10 cellular contexts compared by ENCODE assay signal in the genomic region with DNA sequence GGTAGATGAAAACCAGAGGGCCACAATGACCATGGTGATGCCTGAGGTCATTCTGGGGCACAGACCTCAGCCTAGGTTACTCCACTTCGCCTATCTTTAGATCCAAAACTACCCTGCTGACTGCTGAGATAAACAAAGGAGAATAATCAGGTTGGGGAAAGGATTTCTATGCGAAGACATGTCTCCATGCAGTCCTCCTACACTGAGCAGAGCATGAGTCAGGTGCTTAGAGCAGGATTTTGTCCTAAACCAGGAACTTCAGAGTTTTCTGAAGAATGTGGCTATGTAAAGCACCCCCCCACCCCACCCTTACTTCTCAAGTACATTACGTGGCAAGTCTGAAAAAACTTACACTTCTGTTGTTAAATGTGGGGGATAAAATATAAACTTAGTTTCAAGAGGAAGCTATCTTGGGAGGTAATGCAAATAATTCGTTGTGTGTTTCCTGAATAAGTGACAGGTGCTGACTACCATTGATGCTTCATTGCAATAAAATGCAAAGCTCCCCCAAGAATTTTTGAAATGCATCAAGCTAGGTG. TPM values are rescaled to one million over a fixed set of nuclear protein-coding genes. Genes with fewer than 3 reads are reported as not detected.
A peak's percentile ranks its signal among the peaks of the same experiment; 100 is the strongest.
DNase-seq lines count a peak whose midpoint lies in the region; ATAC-seq and TF ChIP-seq lines count a peak whose summit lies in the region.
"Had no signal": no experiment of that assay in that cellular context is flagged by ENCODE, and none has a peak within 500 bp of the region (broad histone marks: within the 10 kb centered on the region; RNA-seq: fewer than 3 reads in every experiment).

No MANE protein-coding gene starts in this region.

- H3K27me3 Mint-ChIP-seq in activated CD8-positive, alpha-beta T cell treated with anti-CD3 and anti-CD28 coated beads, Interleukin-2, amount 10 ng/mL, durations not matched to agents 7 days and 5 days (ENCODE audit: low read depth) = no peaks in the 10 kb centered on the region
- H3K27me3 Mint-ChIP-seq: activated naive CD8-positive, alpha-beta T cell treated with anti-CD3 and anti-CD28 coated beads, Interleukin-2, amount 10 ng/mL, durations not matched to agents 7 days and 5 days had no signal

- no peak overlapping the region for H3K27ac ChIP-seq in left lung

- peaks cover 0 to 27% of the 10 kb centered on the region in 2 donors for H3K4me1 ChIP-seq in left lung

- peak; percentile 82 for DNase-seq in HT1080 (ENCODE audit: low read depth)
- DNase-seq in left lung = no peak
- no peak for DNase-seq in activated CD8-positive, alpha-beta T cell treated with anti-CD3 and anti-CD28 coated beads, Interleukin-2, amount 10 ng/mL, durations not matched to agents 7 days and 5 days
- DNase-seq in NCI-H2171 treated with DMSO at 0.1 percent for 48 hours (lab: John Stamatoyannopoulos, UW) = no peak
- no peak for DNase-seq in middle frontal gyrus (ENCODE audit: extremely low spot score, low spot score)
- no peak for DNase-seq in NCI-H446 (lab: John Stamatoyannopoulos, UW)
- DNase-seq: activated naive CD8-positive, alpha-beta T cell treated with anti-CD3 and anti-CD28 coated beads, Interleukin-2, amount 10 ng/mL, durations not matched to agents 7 days and 5 days; NCI-H524 treated with DMSO at 0.1 percent for 48 hours had no signal

- no peaks in the 10 kb centered on the region for H3K9me3 ChIP-seq in left lung

- no peak for TF ChIP-seq CTCF in left lung (IDR thresholded peaks at IDR 0.05)

- H3K4me3 Mint-ChIP-seq in activated CD8-positive, alpha-beta T cell treated with anti-CD3 and anti-CD28 coated beads, Interleukin-2, amount 10 ng/mL, durations not matched to agents 7 days and 5 days = no peak overlapping the region
- H3K4me3 Mint-ChIP-seq: activated naive CD8-positive, alpha-beta T cell treated with anti-CD3 and anti-CD28 coated beads, Interleukin-2, amount 10 ng/mL, durations not matched to agents 7 days and 5 days had no signal

- H3K27ac Mint-ChIP-seq in activated CD8-positive, alpha-beta T cell treated with anti-CD3 and anti-CD28 coated beads, Interleukin-2, amount 10 ng/mL, durations not matched to agents 7 days and 5 days = no peak overlapping the region
- H3K27ac Mint-ChIP-seq: activated naive CD8-positive, alpha-beta T cell treated with anti-CD3 and anti-CD28 coated beads, Interleukin-2, amount 10 ng/mL, durations not matched to agents 7 days and 5 days had no signal

- no peaks in the 10 kb centered on the region for H3K36me3 Mint-ChIP-seq in activated CD8-positive, alpha-beta T cell treated with anti-CD3 and anti-CD28 coated beads, Interleukin-2, amount 10 ng/mL, durations not matched to agents 7 days and 5 days (ENCODE audit: low read depth)
- H3K36me3 Mint-ChIP-seq: activated naive CD8-positive, alpha-beta T cell treated with anti-CD3 and anti-CD28 coated beads, Interleukin-2, amount 10 ng/mL, durations not matched to agents 7 days and 5 days had no signal

- POLR2A ChIA-PET in activated CD8-positive, alpha-beta T cell treated with anti-CD3 and anti-CD28 coated beads, Interleukin-2, amount 10 ng/mL, durations not matched to agents 7 days and 5 days (lab: Charles Lee) = no interaction called here

- CTCF ChIA-PET in activated CD8-positive, alpha-beta T cell treated with anti-CD3 and anti-CD28 coated beads, Interleukin-2, amount 10 ng/mL, durations not matched to agents 7 days and 5 days (lab: Charles Lee) = interaction anchor here (1.2 to 1.8 kb wide), 3 partner anchors 28 to 79 kb away, joined by 3 to 4 read pairs (median 3); partner anchors contain the start of gene CD274

- no peak overlapping the region for H3K4me3 ChIP-seq in left lung

- no peak for TF ChIP-seq POLR2A in GM18505 (IDR thresholded peaks at IDR 0.05; ENCODE audit: borderline replicate concordance, extremely low read depth, insufficient read depth, insufficient read length)

- H3K9me3 Mint-ChIP-seq in activated CD8-positive, alpha-beta T cell treated with anti-CD3 and anti-CD28 coated beads, Interleukin-2, amount 10 ng/mL, durations not matched to agents 7 days and 5 days (ENCODE audit: insufficient read depth) = no peaks in the 10 kb centered on the region
- H3K9me3 Mint-ChIP-seq: activated naive CD8-positive, alpha-beta T cell treated with anti-CD3 and anti-CD28 coated beads, Interleukin-2, amount 10 ng/mL, durations not matched to agents 7 days and 5 days had no signal

- H3K36me3 ChIP-seq in left lung = no peaks in the 10 kb centered on the region

- intact Hi-C loops in left lung (cut with DNase I) = no loop called here

- no peaks in the 10 kb centered on the region for H3K27me3 ChIP-seq in left lung

- peaks cover 9% of the 10 kb centered on the region for H3K4me1 Mint-ChIP-seq in activated CD8-positive, alpha-beta T cell treated with anti-CD3 and anti-CD28 coated beads, Interleukin-2, amount 10 ng/mL, durations not matched to agents 7 days and 5 days (ENCODE audit: low read depth)

- ATAC-seq in GM18505 (IDR thresholded peaks at IDR 0.05; ENCODE audit: unreplicated experiment) (peak; percentile 75), GM21825 (IDR thresholded peaks at IDR 0.05; ENCODE audit: unreplicated experiment) (peak; percentile 51), left lung (peak; percentile 71)
- ATAC-seq in activated CD8-positive, alpha-beta T cell treated with anti-CD3 and anti-CD28 coated beads, Interleukin-2, amount 10 ng/mL, durations not matched to agents 7 days and 5 days = no peak

RNA-seq across cellular contexts. Expression of gene PDCD1LG2, which starts 19.4 kb away (rescaled TPM):
- total RNA-seq in HT1080 (2014; rRNA removed; shearing (Covaris generic)) = 4.0 and 4.5 TPM in 2 replicates
- 2.6 and 4.3 TPM in 2 replicates for polyA plus RNA-seq in HT1080 (2015; cell fraction: cytosol; rRNA removed)
- polyA plus RNA-seq in HT1080 (2015; cell fraction: nucleus; rRNA removed) = 6.1 and 6.6 TPM in 2 replicates
- 1 to 10 TPM; 1.7 to 4.2 TPM for total RNA-seq in left lung
- under 1 TPM; 0.55 TPM for total RNA-seq in activated CD8-positive, alpha-beta T cell treated with anti-CD3 and anti-CD28 coated beads, Interleukin-2, amount 10 ng/mL, durations not matched to agents 7 days and 5 days
